In the genomic region with DNA sequence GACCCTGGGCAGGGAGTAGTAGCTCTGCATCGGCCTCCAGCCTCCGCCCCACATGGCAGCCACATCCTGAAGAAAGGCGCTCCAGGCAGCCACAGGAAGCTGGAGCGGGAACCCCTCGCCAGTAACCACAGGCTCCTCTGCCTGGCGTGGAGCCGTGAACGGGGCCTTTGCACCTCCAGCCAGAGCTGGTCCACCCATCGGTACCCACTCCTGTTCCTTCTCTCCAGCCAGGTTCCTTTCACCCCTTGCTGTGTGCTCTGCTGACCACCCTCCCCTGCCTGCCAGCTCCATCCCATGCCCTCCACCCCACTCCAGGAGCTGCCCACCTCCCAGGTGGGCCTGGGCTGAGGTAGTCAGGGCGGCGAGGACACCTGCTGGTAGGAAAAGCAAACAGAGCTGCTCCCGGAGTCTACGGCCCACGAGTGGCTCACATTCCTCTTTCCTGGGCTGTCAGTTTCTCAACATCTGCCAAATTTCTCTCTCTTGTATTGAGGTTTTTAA, we compare ENCODE assay signal across 8 cellular contexts. TPM values are rescaled to one million over a fixed set of nuclear protein-coding genes. Genes with fewer than 3 reads are reported as not detected.
DNase-seq lines count a peak whose midpoint lies in the region; ATAC-seq and TF ChIP-seq lines count a peak whose summit lies in the region.

No MANE protein-coding gene starts in this region.

- no peaks in the 10 kb centered on the region for H3K9me3 Mint-ChIP-seq in brain

- H3K4me1 Mint-ChIP-seq in brain, result peaks cover 61% of the 10 kb centered on the region

- peak overlapping the region; percentile 50 to 93 (median 88) for H3K4me3 Mint-ChIP-seq in brain

- intact Hi-C loops in uterus (cut with DNase I; ENCODE audit: low total_unique reads), result loop anchor here (10.0 kb wide), 3 partner anchors 74 to 264 kb away; no protein-coding TSS in a partner anchor

- H3K27me3 ChIP-seq in lung (ENCODE audit: control insufficient read depth, insufficient read depth) (no peaks in the 10 kb centered on the region), uterus (no peaks in the 10 kb centered on the region)

- peaks cover 7% of the 10 kb centered on the region for H3K36me3 Mint-ChIP-seq in brain

- H3K27ac ChIP-seq in lung (ENCODE audit: low read depth in 1 of 2, low read length in 1 of 2) (peak overlapping the region in 1 of 2 donors; percentile 2), uterus (peak overlapping the region; percentile 97 to 99)

- H3K36me3 ChIP-seq in lung (ENCODE audit: control insufficient read depth in 2 of 2, insufficient read depth in 2 of 2, low read length in 2 of 2) (no peaks in the 10 kb centered on the region), uterus (no peaks in the 10 kb centered on the region)

- WGBS in lung, 2 donors, result 21 to 31% methylated on average over 14 of the region's 14 CpGs

- DNase-seq in DMS 273 (lab: John Stamatoyannopoulos, UW; ENCODE audit: unreplicated experiment) (peak; percentile 82), DMS 273 treated with DMSO at 0.1 percent for 48 hours (lab: John Stamatoyannopoulos, UW) (no peak), NCI-H1694 (lab: John Stamatoyannopoulos, UW) (peak; percentile 59), lung (ENCODE audit: low spot score) (no peak), uterus (peak; percentile 48 to 56), mucosa of gallbladder (ENCODE audit: low spot score) (no peak)

- H3K27ac Mint-ChIP-seq in brain, result peak overlapping the region; percentile 25 to 97 (median 77)

- no peaks in the 10 kb centered on the region for H3K27me3 Mint-ChIP-seq in brain

- no peak for ATAC-seq in lung (ENCODE audit: insufficient read depth, low FRiP score)
- ATAC-seq in GM21529 (IDR thresholded peaks at IDR 0.05; ENCODE audit: unreplicated experiment), result no peak

- H3K4me1 ChIP-seq in lung (ENCODE audit: control insufficient read depth in 2 of 2, insufficient read depth in 2 of 2, low read length in 2 of 2) (peaks cover 0 to 16% of the 10 kb centered on the region in 2 donors), uterus (peaks cover 0 to 9% of the 10 kb centered on the region in 2 donors)

- TF ChIP-seq POLR2A in uterus (IDR thresholded peaks at IDR 0.05), result peak in 1 of 2 donors; percentile 12

- no peaks in the 10 kb centered on the region for H3K9me3 ChIP-seq in lung (ENCODE audit: control insufficient read depth in 2 of 2, insufficient read depth in 1 of 2, low read length in 1 of 2)
- H3K9me3 ChIP-seq in uterus, result no peaks in the 10 kb centered on the region

- peak; percentile 76 to 84 for TF ChIP-seq CTCF in brain (conservative IDR thresholded peaks at IDR 0.05)
- peak; percentile 26 for TF ChIP-seq CTCF in lung (IDR thresholded peaks at IDR 0.05; ENCODE audit: control extremely low read depth, extremely low read depth)
- TF ChIP-seq CTCF in uterus (IDR thresholded peaks at IDR 0.05), result peak; percentile 52 to 71 (median 61)

- peak overlapping the region; percentile 9 for H3K4me3 ChIP-seq in lung
- peak overlapping the region; percentile 49 to 58 for H3K4me3 ChIP-seq in uterus

RNA-seq across cellular contexts. Expression of gene TGFB3, which starts 2.7 kb away (rescaled TPM):
- polyA plus RNA-seq in brain (ENCODE audit: insufficient read depth, low read depth, low replicate concordance), result 14.3 TPM
- 10 to 100 TPM; 23.4 to 47.7 TPM for total RNA-seq in lung
- 10 to 100 TPM in 1 of 2 donors, 1 to 10 TPM in 1; 7.7 to 16.5 TPM for polyA plus RNA-seq in lung
- total RNA-seq in uterus, result 10 to 100 TPM; 16.1 to 85.3 (median 55.0) TPM
- total RNA-seq in mucosa of gallbladder, result 57.9 TPM

RNA-seq across cellular contexts. Expression of gene IFT43, which starts 6.4 kb away (rescaled TPM):
- polyA plus RNA-seq in brain (ENCODE audit: insufficient read depth, low read depth, low replicate concordance) (34.1 TPM), lung (10 to 100 TPM; 35.4 to 51.6 TPM)
- total RNA-seq in lung (10 to 100 TPM; 36.9 to 43.9 TPM), uterus (10 to 100 TPM; 34.2 to 75.3 (median 49.1) TPM), mucosa of gallbladder (42.6 TPM)

Comparison
In these comparisons a context has a peak if more than half of its experiments do, and no peak if none do; other contexts are left out.
1. DNase-seq: peak in DMS 273 (single experiment), NCI-H1694 (single experiment) and uterus (2 of 2); none in DMS 273 treated with DMSO at 0.1 percent for 48 hours (single experiment), lung (single experiment) and mucosa of gallbladder (single experiment).
2. CTCF ChIP-seq: peak in every context shown above with its lines; median percentile 80 in brain; 61 in uterus; 26 in lung.